In genomic region chr1:192445849-192446489, GRCh38 we compare ENCODE assay signal across 9 cellular contexts.
A peak's percentile ranks its signal among the peaks of the same experiment; 100 is the strongest.
DNase-seq lines count a peak whose midpoint lies in the region; ATAC-seq, FAIRE-seq and TF ChIP-seq lines count a peak whose summit lies in the region.
"Had no signal": no experiment of that assay in that cellular context is flagged by ENCODE, and none has a peak within 500 bp of the region (broad histone marks: within the 10 kb centered on the region; RNA-seq: fewer than 3 reads in every experiment).

No MANE protein-coding gene starts in this region.

- ATAC-seq in GM21360 (IDR thresholded peaks at IDR 0.05; ENCODE audit: unreplicated experiment): peak; percentile 64
- peak in 1 of 4 experiments; percentile 34 for ATAC-seq in T-cell (replicated peaks in 1 of 4)
- ATAC-seq in K562: peak; percentile 63

- H3K9me3 ChIP-seq in K562 (replicated peaks; ENCODE audit: control insufficient read depth, insufficient read depth, low read depth, low read length): no peaks in the 10 kb centered on the region
- no peaks in the 10 kb centered on the region for H3K9me3 ChIP-seq in liver (ENCODE audit: control insufficient read depth in 4 of 4, low read length in 3 of 4)

- TF ChIP-seq CTCF in LNCAP (IDR thresholded peaks at IDR 0.05) (peak; percentile 92), K562 (IDR thresholded peaks at IDR 0.05 in 2 of 3, conservative IDR thresholded peaks at IDR 0.05 in 1 of 3; ENCODE audit: insufficient read depth in 2 of 3, low read depth in 1 of 3, low read length in 3 of 3) (peak; percentile 38 to 91 (median 48); a peak in 4 of 6 replicates), liver (IDR thresholded peaks at IDR 0.05; ENCODE audit: low read depth, low read length, missing input control) (peak; percentile 79)

- no peaks in the 10 kb centered on the region for H3K4me1 Mint-ChIP-seq in T-cell

- peaks cover 22% of the 10 kb centered on the region in 2 donors for H3K27me3 Mint-ChIP-seq in T-cell

- H3K4me1 ChIP-seq in K562 (replicated peaks in 1 of 2; ENCODE audit: control insufficient read depth in 2 of 2, insufficient read depth in 2 of 2, low read length in 2 of 2): no peaks in the 10 kb centered on the region
- H3K4me1 ChIP-seq in liver (ENCODE audit: control insufficient read depth in 4 of 4, insufficient read depth in 4 of 4, low read length in 3 of 4): no peaks in the 10 kb centered on the region

- intact Hi-C loops in K562 (cut with micrococcal nuclease): loop anchor here (1.0 to 10.0 kb wide), 5 partner anchors 132 to 881 kb away; no protein-coding TSS in a partner anchor

- TF ChIP-seq EP300 in K562 (IDR thresholded peaks at IDR 0.05; ENCODE audit: low read length): no peak

- H3K79me2 ChIP-seq in K562 (ENCODE audit: control insufficient read depth, insufficient read depth, low read length): no peaks in the 10 kb centered on the region

- no peaks in the 10 kb centered on the region for H3K9me1 ChIP-seq in K562 (ENCODE audit: control insufficient read depth, insufficient read depth, low read length)

- FAIRE-seq in K562 (lab: Jason Lieb, UNC): peak; percentile 58

- no peak overlapping the region for H3K27ac Mint-ChIP-seq in T-cell
- H3K27ac Mint-ChIP-seq: T-helper 1 cell treated with Interleukin-12 subunit alpha and Interleukin-12 subunit beta and Interleukin-4 antibody, amounts not matched to agents 30 μg/mL and 1 μg/mL, for 36 hours had no signal

- no peak overlapping the region for H2AFZ ChIP-seq in K562 (ENCODE audit: low read depth, low read length)

- H3K9me3 Mint-ChIP-seq in T-cell: no peaks in the 10 kb centered on the region
- H3K9me3 Mint-ChIP-seq: T-helper 1 cell treated with Interleukin-12 subunit alpha and Interleukin-12 subunit beta and Interleukin-4 antibody, amounts not matched to agents 30 μg/mL and 1 μg/mL, for 36 hours had no signal

- no peak overlapping the region for H3K4me3 ChIP-seq in K562
- no peak overlapping the region for H3K4me3 ChIP-seq in liver (ENCODE audit: low read depth in 1 of 3, low read length in 3 of 3)

- no peaks in the 10 kb centered on the region for H4K20me1 ChIP-seq in K562 (replicated peaks; ENCODE audit: control insufficient read depth, insufficient read depth, low read length)

- in situ Hi-C loops in Caki2 (cut with HindIII; ENCODE audit: low pct_unique_long_range_greater_than_20kb, low sequenced_read_pairs): no loop called here
- in situ Hi-C loops in K562 (cut with MboI): no loop called here

- H3K9ac ChIP-seq in K562 (ENCODE audit: insufficient read depth in 1 of 2, low read depth in 2 of 2, low read length in 2 of 2): no peak overlapping the region
- H3K9ac ChIP-seq in liver (ENCODE audit: low read depth in 1 of 2, low read length in 2 of 2): no peak overlapping the region

- H3K4me2 ChIP-seq in K562 (ENCODE audit: insufficient read depth, low read length): no peak overlapping the region

- DNase-seq in Caki2 (ENCODE audit: low read depth): peak; percentile 30
- DNase-seq in T-cell: peak in 28 of 34 experiments; percentile 3 to 56 (median 36)
- peak; percentile 19 to 71 (median 34) for DNase-seq in K562 (ENCODE audit: extremely low read depth in 1 of 4, low spot score in 3 of 4)
- DNase-seq in stimulated activated CD8-positive, alpha-beta memory T cell treated with anti-CD3 and anti-CD28 coated beads, Interleukin-15, amount 100 ng/mL, for 1 hour (ENCODE audit: low read depth): peak; percentile 39
- DNase-seq in hepatic stellate cell (ENCODE audit: low spot score): no peak

- CTCF ChIA-PET in T-cell (lab: Charles Lee) (no interaction called here), K562 (lab: Yijun Ruan, JAX; ENCODE audit: low intra/inter-chr PET ratio) (interaction anchor here (0.7 to 0.8 kb wide), 2 partner anchors 453 to 1560 kb away, joined by 3 to 6 read pairs; no protein-coding TSS in a partner anchor)

- H3K27me3 ChIP-seq in K562 (ENCODE audit: control insufficient read depth in 2 of 2, insufficient read depth in 2 of 2, low read length in 2 of 2) (no peaks in the 10 kb centered on the region), liver (ENCODE audit: control insufficient read depth in 4 of 4, insufficient read depth in 4 of 4, low read length in 3 of 4) (peaks cover 0 to 2% (median 0%) of the 10 kb centered on the region in 4 donors)

- POLR2A ChIA-PET in T-cell (lab: Charles Lee): no interaction called here
- POLR2A ChIA-PET in K562 (lab: Yijun Ruan, JAX): no interaction called here

- no TSS peak for BruUV-seq in K562 (replicated peaks; lab: Mats Ljungman, UMichigan)

- no peaks in the 10 kb centered on the region for H3K36me3 Mint-ChIP-seq in T-cell

- WGBS in K562 (ENCODE audit: insufficient coverage, low coverage, missing lambda C conversion rate): under 1% methylated on average over 6 of the region's 6 CpGs
- 7% methylated on average over 6 of the region's 6 CpGs for WGBS in liver

- H3K36me3 ChIP-seq in K562 (ENCODE audit: control insufficient read depth, insufficient read depth, low read length) (no peaks in the 10 kb centered on the region), liver (ENCODE audit: control insufficient read depth in 4 of 4, insufficient read depth in 3 of 4, low read depth in 1 of 4, low read length in 3 of 4) (no peaks in the 10 kb centered on the region)

- H3K27ac ChIP-seq in K562 (ENCODE audit: extremely low read depth, low read depth, low read length): no peak overlapping the region
- H3K27ac ChIP-seq in liver (ENCODE audit: low read depth in 1 of 2, low read length in 2 of 2): no peak overlapping the region

- peak; percentile 86 to 92 for TF ChIP-seq RAD21 in K562 (CRISPR knock-in tag; conservative IDR thresholded peaks at IDR 0.05 in 1 of 2, IDR thresholded peaks at IDR 0.05 in 1 of 2)
- TF ChIP-seq RAD21 in liver (IDR thresholded peaks at IDR 0.05): peak; percentile 76 to 80

- no peak for TF ChIP-seq POLR2A in K562 (conservative IDR thresholded peaks at IDR 0.05)

- no peak overlapping the region for H3K4me3 Mint-ChIP-seq in T-cell
- H3K4me3 Mint-ChIP-seq: T-helper 1 cell treated with Interleukin-12 subunit alpha and Interleukin-12 subunit beta and Interleukin-4 antibody, amounts not matched to agents 30 μg/mL and 1 μg/mL, for 36 hours had no signal

TF ChIP-seq in K562, 482 proteins besides CTCF, POLR2A, EP300 and RAD21 (continues in another document):
- no peak for TF ChIP-seq HDAC8 (tag; IDR thresholded peaks at IDR 0.05)

TF ChIP-seq in liver, 16 proteins besides CTCF, POLR2A, EP300 and RAD21:
- TF ChIP-seq GABPA (IDR thresholded peaks at IDR 0.05 in 1 of 2, conservative IDR thresholded peaks at IDR 0.05 in 1 of 2) (no peak), RXRA (IDR thresholded peaks at IDR 0.05) (no peak), HNF4G (IDR thresholded peaks at IDR 0.05) (no peak), HNF4A (conservative IDR thresholded peaks at IDR 0.05) (no peak), NR2F2 (IDR thresholded peaks at IDR 0.05) (no peak), FOXA2 (IDR thresholded peaks at IDR 0.05) (no peak), TAF1 (conservative IDR thresholded peaks at IDR 0.05) (no peak)
- TF ChIP-seq, protein P1, sequence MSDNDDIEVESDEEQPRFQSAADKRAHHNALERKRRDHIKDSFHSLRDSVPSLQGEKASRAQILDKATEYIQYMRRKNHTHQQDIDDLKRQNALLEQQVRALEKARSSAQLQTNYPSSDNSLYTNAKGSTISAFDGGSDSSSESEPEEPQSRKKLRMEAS (IDR thresholded peaks at IDR 0.05): no peak
- TF ChIP-seq, protein P2, sequence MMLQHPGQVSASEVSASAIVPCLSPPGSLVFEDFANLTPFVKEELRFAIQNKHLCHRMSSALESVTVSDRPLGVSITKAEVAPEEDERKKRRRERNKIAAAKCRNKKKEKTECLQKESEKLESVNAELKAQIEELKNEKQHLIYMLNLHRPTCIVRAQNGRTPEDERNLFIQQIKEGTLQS (IDR thresholded peaks at IDR 0.05): no peak
